ENCODE assay signal across 8 cellular contexts in the genomic region with DNA sequence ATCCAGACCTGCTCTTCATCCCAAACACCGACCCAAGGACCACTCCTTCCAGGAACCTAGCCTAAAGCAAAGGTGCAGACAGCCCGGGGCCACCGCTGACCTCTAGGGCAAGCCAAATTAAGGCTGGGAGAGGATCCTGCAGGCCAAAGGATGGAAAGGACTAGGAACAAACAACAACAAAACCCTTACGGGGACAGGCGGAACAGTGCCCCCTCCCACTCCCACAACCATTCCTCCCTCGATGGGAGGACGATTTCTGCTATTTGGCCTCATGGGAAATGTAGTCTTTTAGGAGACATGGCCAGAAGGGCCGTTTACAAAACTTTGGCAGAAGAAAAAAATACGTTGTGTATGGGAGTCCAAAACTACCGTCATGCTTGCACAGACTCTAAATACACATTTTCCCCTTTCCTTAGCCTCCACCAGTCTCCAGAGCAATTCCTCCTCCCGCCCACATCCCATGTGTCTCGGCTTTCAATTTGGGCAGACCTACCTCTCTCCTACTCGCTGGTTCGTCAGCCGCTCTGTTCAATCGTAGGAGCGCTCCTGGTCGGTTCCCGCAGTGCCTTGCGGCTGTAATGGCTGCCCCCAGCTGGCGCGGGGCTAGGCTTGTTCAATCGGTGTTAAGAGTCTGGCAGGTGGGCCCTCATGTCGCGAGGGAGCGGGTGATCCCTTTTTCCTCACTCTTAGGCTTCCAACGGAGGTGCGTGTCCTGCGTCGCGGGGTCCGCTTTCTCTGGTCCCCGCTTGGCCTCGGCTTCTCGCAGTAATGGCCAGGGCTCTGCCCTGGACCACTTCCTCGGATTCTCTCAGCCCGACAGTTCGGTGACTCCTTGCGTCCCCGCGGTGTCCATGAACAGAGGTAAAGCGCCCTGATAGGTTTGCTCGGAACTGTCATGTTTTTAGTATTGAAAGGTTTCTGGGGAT. TPM values are rescaled to one million over a fixed set of nuclear protein-coding genes. Genes with fewer than 3 reads are reported as not detected.
DNase-seq lines count a peak whose midpoint lies in the region; ATAC-seq and TF ChIP-seq lines count a peak whose summit lies in the region.

A gene (plus strand): TSS at position 560 of the 926 bp plus-strand sequence. CDS start 19 bp downstream, at position 579.

- peak; percentile 95 for ATAC-seq in GM21786 (IDR thresholded peaks at IDR 0.05; ENCODE audit: unreplicated experiment)
- peak; percentile 100 for ATAC-seq in RWPE2 (ENCODE audit: low read depth)
- peak; percentile 99 for ATAC-seq in activated T-helper 17 cell treated with anti-CD3 and anti-CD28 coated beads, Interleukin-2, amount 50 U/mL, for 72 hours (replicated peaks)
- peak; percentile 100 for ATAC-seq in naive thymus-derived CD4-positive, alpha-beta T cell
- peak; percentile 98 to 99 for ATAC-seq in stimulated activated naive B cell treated with anti-CD40 and anti-IgM and Interleukin-4, amounts not matched to agents 10 μg/mL and 1 μg/mL and 100 μg/mL, for 72 hours (replicated peaks)

- no peaks in the 10 kb centered on the region for H3K9me3 Mint-ChIP-seq in activated T-helper 17 cell treated with anti-CD3 and anti-CD28 coated beads, Interleukin-2, amount 50 U/mL, for 72 hours
- no peaks in the 10 kb centered on the region for H3K9me3 Mint-ChIP-seq in naive thymus-derived CD4-positive, alpha-beta T cell
- H3K9me3 Mint-ChIP-seq in stimulated activated naive B cell treated with anti-CD40 and anti-IgM and Interleukin-4, amounts not matched to agents 10 μg/mL and 1 μg/mL and 100 μg/mL, for 72 hours: no peaks in the 10 kb centered on the region

- peak within 1 kb of the TSS; percentile 74 for H3K9ac ChIP-seq in Karpas-422 (ENCODE audit: low read length)
- H3K9ac ChIP-seq in fibroblast of lung (ENCODE audit: insufficient read depth, low read length): peak within 1 kb of the TSS; percentile 86

- no peaks in the 10 kb centered on the region for H3K9me3 ChIP-seq in Karpas-422 (ENCODE audit: low read length)
- no peaks in the 10 kb centered on the region for H3K9me3 ChIP-seq in RWPE2 (ENCODE audit: severe bottlenecking)
- H3K9me3 ChIP-seq in fibroblast of lung (ENCODE audit: control insufficient read depth, insufficient read depth, low read depth, low read length): no peaks in the 10 kb centered on the region
- H3K9me3 ChIP-seq in naive thymus-derived CD4-positive, alpha-beta T cell (ENCODE audit: control insufficient read depth in 2 of 3, low read length in 3 of 3): no peaks in the 10 kb centered on the region

- H3K79me2 ChIP-seq in Karpas-422 (ENCODE audit: low read length) (peaks cover 15% of the 10 kb centered on the region), fibroblast of lung (ENCODE audit: control insufficient read depth, insufficient read depth, low read length) (peaks cover 9% of the 10 kb centered on the region)

- CTCF ChIA-PET in naive thymus-derived CD4-positive, alpha-beta T cell (lab: Charles Lee): interaction anchor here (0.7 kb wide), 1 partner anchor 48 kb away, joined by 3 read pairs; a partner anchor contains a TSS

- H3K27ac ChIP-seq in Karpas-422 (ENCODE audit: low read length) (no peak within 1 kb of the TSS), RWPE2 (ENCODE audit: poor library complexity, severe bottlenecking) (peak within 1 kb of the TSS; percentile 21), fibroblast of lung (ENCODE audit: insufficient read depth, low read length) (peak within 1 kb of the TSS; percentile 84)
- H3K27ac ChIP-seq in naive thymus-derived CD4-positive, alpha-beta T cell (ENCODE audit: low read depth, low read length): peak within 1 kb of the TSS; percentile 82

- peak within 1 kb of the TSS; percentile 98 for H2AFZ ChIP-seq in Karpas-422 (ENCODE audit: low read length)
- H2AFZ ChIP-seq in fibroblast of lung (ENCODE audit: low read length): peak within 1 kb of the TSS; percentile 100

- H3K4me1 Mint-ChIP-seq in activated T-helper 17 cell treated with anti-CD3 and anti-CD28 coated beads, Interleukin-2, amount 50 U/mL, for 72 hours: peaks cover 7% of the 10 kb centered on the region
- peaks cover 0 to 27% (median 11%) of the 10 kb centered on the region in 7 donors for H3K4me1 Mint-ChIP-seq in naive thymus-derived CD4-positive, alpha-beta T cell
- peaks cover 19 to 38% of the 10 kb centered on the region in 2 donors for H3K4me1 Mint-ChIP-seq in stimulated activated naive B cell treated with anti-CD40 and anti-IgM and Interleukin-4, amounts not matched to agents 10 μg/mL and 1 μg/mL and 100 μg/mL, for 72 hours

- TF ChIP-seq CTCF in RWPE2 (IDR thresholded peaks at IDR 0.05; ENCODE audit: poor library complexity, severe bottlenecking) (no peak), fibroblast of lung (conservative IDR thresholded peaks at IDR 0.05 in 1 of 2, IDR thresholded peaks at IDR 0.05 in 1 of 2; ENCODE audit: low read depth in 1 of 2, low read length in 2 of 2) (peak in 1 of 2 donors; percentile 1)

- POLR2A ChIA-PET in naive thymus-derived CD4-positive, alpha-beta T cell (lab: Charles Lee): interaction anchor here (1.0 to 3.8 kb wide), 7 partner anchors 13 to 97 kb away, joined by 3 to 19 read pairs (median 4); a partner anchor contains a TSS

- H3K4me3 Mint-ChIP-seq in activated T-helper 17 cell treated with anti-CD3 and anti-CD28 coated beads, Interleukin-2, amount 50 U/mL, for 72 hours: peak within 1 kb of the TSS; percentile 87
- H3K4me3 Mint-ChIP-seq in naive thymus-derived CD4-positive, alpha-beta T cell: peak within 1 kb of the TSS; percentile 90 to 100 (median 94)
- H3K4me3 Mint-ChIP-seq in stimulated activated naive B cell treated with anti-CD40 and anti-IgM and Interleukin-4, amounts not matched to agents 10 μg/mL and 1 μg/mL and 100 μg/mL, for 72 hours: peak within 1 kb of the TSS; percentile 89 to 91

- H3K4me2 ChIP-seq in Karpas-422 (ENCODE audit: low read depth, low read length, poor library complexity, severe bottlenecking) (peak within 1 kb of the TSS; percentile 96), fibroblast of lung (ENCODE audit: extremely low read depth, insufficient read depth, low read length) (peak within 1 kb of the TSS; percentile 89)

- DNase-seq in DMS79 (lab: John Stamatoyannopoulos, UW): peak; percentile 89
- DNase-seq in Karpas-422: peak; percentile 95
- DNase-seq in RWPE2 (ENCODE audit: low spot score): peak; percentile 84
- peak; percentile 86 to 88 for DNase-seq in fibroblast of lung (ENCODE audit: low read depth in 2 of 2)
- peak; percentile 63 to 87 (median 83) for DNase-seq in naive thymus-derived CD4-positive, alpha-beta T cell
- DNase-seq in stimulated activated naive B cell treated with anti-CD40 and anti-IgM and Interleukin-4, amounts not matched to agents 10 μg/mL and 1 μg/mL and 100 μg/mL, for 72 hours: peak; percentile 81

- H3K36me3 Mint-ChIP-seq in activated T-helper 17 cell treated with anti-CD3 and anti-CD28 coated beads, Interleukin-2, amount 50 U/mL, for 72 hours (ENCODE audit: low read depth): peaks cover 37% of the 10 kb centered on the region
- H3K36me3 Mint-ChIP-seq in naive thymus-derived CD4-positive, alpha-beta T cell: peaks cover 0 to 14% (median 8%) of the 10 kb centered on the region in 5 donors
- peaks cover 30 to 31% of the 10 kb centered on the region in 2 donors for H3K36me3 Mint-ChIP-seq in stimulated activated naive B cell treated with anti-CD40 and anti-IgM and Interleukin-4, amounts not matched to agents 10 μg/mL and 1 μg/mL and 100 μg/mL, for 72 hours

- H3K4me1 ChIP-seq in Karpas-422 (ENCODE audit: low read length): peaks cover 17% of the 10 kb centered on the region
- peaks cover 3% of the 10 kb centered on the region for H3K4me1 ChIP-seq in RWPE2 (ENCODE audit: insufficient read depth, poor library complexity, severe bottlenecking)
- H3K4me1 ChIP-seq in fibroblast of lung (ENCODE audit: control insufficient read depth, extremely low read depth, insufficient read depth, low read length): peaks cover 7% of the 10 kb centered on the region
- H3K4me1 ChIP-seq in naive thymus-derived CD4-positive, alpha-beta T cell (ENCODE audit: control insufficient read depth in 2 of 2, insufficient read depth in 2 of 2, low read length in 2 of 2): peaks cover 7 to 12% of the 10 kb centered on the region in 2 donors

- H3K4me3 ChIP-seq in Karpas-422 (ENCODE audit: low read length): peak within 1 kb of the TSS; percentile 80
- peak within 1 kb of the TSS; percentile 54 for H3K4me3 ChIP-seq in RWPE2 (ENCODE audit: severe bottlenecking)
- peak within 1 kb of the TSS; percentile 87 to 99 (median 96) for H3K4me3 ChIP-seq in fibroblast of lung (replicated peaks in 1 of 4; ENCODE audit: control extremely low read depth in 1 of 4, insufficient read depth in 1 of 4, low read depth in 3 of 4, low read length in 4 of 4)
- H3K4me3 ChIP-seq in naive thymus-derived CD4-positive, alpha-beta T cell (ENCODE audit: low read length): peak within 1 kb of the TSS; percentile 86

- H3K27ac Mint-ChIP-seq in activated T-helper 17 cell treated with anti-CD3 and anti-CD28 coated beads, Interleukin-2, amount 50 U/mL, for 72 hours: peak within 1 kb of the TSS; percentile 90
- peak within 1 kb of the TSS; percentile 85 to 94 (median 90) for H3K27ac Mint-ChIP-seq in naive thymus-derived CD4-positive, alpha-beta T cell
- peak within 1 kb of the TSS; percentile 83 for H3K27ac Mint-ChIP-seq in stimulated activated naive B cell treated with anti-CD40 and anti-IgM and Interleukin-4, amounts not matched to agents 10 μg/mL and 1 μg/mL and 100 μg/mL, for 72 hours

- H3K36me3 ChIP-seq in Karpas-422 (ENCODE audit: insufficient read depth, low read length) (peaks cover 10% of the 10 kb centered on the region; the same call in 1 of the 2 replicates), RWPE2 (ENCODE audit: low read depth) (peaks cover 34% of the 10 kb centered on the region), fibroblast of lung (ENCODE audit: control insufficient read depth, insufficient read depth, low read length) (peaks cover 9% of the 10 kb centered on the region)
- peaks cover 2 to 18% (median 7%) of the 10 kb centered on the region in 3 experiments for H3K36me3 ChIP-seq in naive thymus-derived CD4-positive, alpha-beta T cell (ENCODE audit: control insufficient read depth in 2 of 3, insufficient read depth in 3 of 3, low read length in 3 of 3)

- no peaks in the 10 kb centered on the region for H3K27me3 Mint-ChIP-seq in activated T-helper 17 cell treated with anti-CD3 and anti-CD28 coated beads, Interleukin-2, amount 50 U/mL, for 72 hours
- H3K27me3 Mint-ChIP-seq in naive thymus-derived CD4-positive, alpha-beta T cell: no peaks in the 10 kb centered on the region
- no peaks in the 10 kb centered on the region for H3K27me3 Mint-ChIP-seq in stimulated activated naive B cell treated with anti-CD40 and anti-IgM and Interleukin-4, amounts not matched to agents 10 μg/mL and 1 μg/mL and 100 μg/mL, for 72 hours

- H4K20me1 ChIP-seq in Karpas-422 (ENCODE audit: insufficient read depth, low read depth, low read length) (no peaks in the 10 kb centered on the region), fibroblast of lung (ENCODE audit: control insufficient read depth, extremely low read depth, insufficient read depth, low read length) (no peaks in the 10 kb centered on the region)

- intact Hi-C loops in naive thymus-derived CD4-positive, alpha-beta T cell (cut with micrococcal nuclease): loop anchor here (1.0 to 10.0 kb wide), 10 partner anchors 12 to 210 kb away; a partner anchor contains a TSS

- H3K9me2 ChIP-seq in Karpas-422 (replicated peaks; ENCODE audit: insufficient read depth, low read length): no peaks in the 10 kb centered on the region

- H3K27me3 ChIP-seq in Karpas-422 (ENCODE audit: low read length) (no peaks in the 10 kb centered on the region), RWPE2 (ENCODE audit: insufficient read depth, poor library complexity, severe bottlenecking) (no peaks in the 10 kb centered on the region), fibroblast of lung (ENCODE audit: control insufficient read depth, insufficient read depth, low read length) (no peaks in the 10 kb centered on the region)
- H3K27me3 ChIP-seq in naive thymus-derived CD4-positive, alpha-beta T cell (ENCODE audit: control insufficient read depth in 2 of 2, insufficient read depth in 2 of 2, low read length in 2 of 2): no peaks in the 10 kb centered on the region

RNA-seq across cellular contexts. Expression of the gene that starts here (rescaled TPM):
- total RNA-seq in Karpas-422 (2014; rRNA removed; shearing (Covaris generic); ENCODE audit: low replicate concordance): 19.5 and 46.2 TPM in 2 replicates
- total RNA-seq in activated T-helper 17 cell treated with anti-CD3 and anti-CD28 coated beads, Interleukin-2, amount 50 U/mL, for 72 hours: 10 to 100 TPM; 38.2 to 60.2 TPM
- 20.8 and 25.4 TPM in 2 replicates for total RNA-seq in fibroblast of lung
- 39.0 and 55.7 TPM in 2 replicates for polyA plus RNA-seq in fibroblast of lung
- 30.0 and 48.0 TPM in 2 replicates for polyA plus RNA-seq in fibroblast of lung (2012)
- polyA minus RNA-seq in fibroblast of lung (ENCODE audit: low replicate concordance): 83.6 and 190 TPM in 2 replicates
- total RNA-seq in naive thymus-derived CD4-positive, alpha-beta T cell: 10 to 100 TPM; 19.8 to 50.0 (median 24.9) TPM
- 10 to 100 TPM; 41.3 to 56.6 TPM for polyA plus RNA-seq in naive thymus-derived CD4-positive, alpha-beta T cell
